1 cellular context compared by ENCODE assay signal in genomic region chr12:120260607-120261006, GRCh38.
TF ChIP-seq lines count a peak whose summit lies in the region.

No MANE protein-coding gene starts in this region.

TF ChIP-seq in K562, 482 proteins besides CTCF, POLR2A, EP300 and RAD21:
- no peak for TF ChIP-seq ZNF785 (CRISPR knock-in tag; IDR thresholded peaks at IDR 0.05)
- TF ChIP-seq RBFOX2 (IDR thresholded peaks at IDR 0.05; ENCODE audit: low read depth, low read length) = 0 out of 2 replicates have a peak, but pooled peaks have one; percentile 5
